Comparison of ENCODE assay signal across 8 cellular contexts in genomic region chr22:37905534-37906363, GRCh38. TPM values are rescaled to one million over a fixed set of nuclear protein-coding genes. Genes with fewer than 3 reads are reported as not detected.
DNase-seq lines count a peak whose midpoint lies in the region; ATAC-seq lines count a peak whose summit lies in the region.

Gene MICALL1, plus strand, starts transcription at chr22:37906297. Its CDS starts 126 bp downstream, at chr22:37906423.

- H3K4me1 ChIP-seq in endocrine pancreas (ENCODE audit: control insufficient read depth, insufficient read depth, low read length) (no peaks in the 10 kb centered on the region), mesodermal cell (ENCODE audit: control insufficient read depth, insufficient read depth, low read length, poor library complexity, severe bottlenecking) (peaks cover 27% of the 10 kb centered on the region)

- peak within 1 kb of the TSS; percentile 74 for H3K9ac ChIP-seq in endocrine pancreas (ENCODE audit: control insufficient read depth, insufficient read depth, low read length)

- no peaks in the 10 kb centered on the region for H3K27me3 ChIP-seq in endocrine pancreas (ENCODE audit: control insufficient read depth, insufficient read depth, low read length)

- H3K9me3 ChIP-seq in endocrine pancreas (ENCODE audit: control insufficient read depth, low read length) = no peaks in the 10 kb centered on the region
- H3K9me3 ChIP-seq in mesodermal cell (ENCODE audit: control insufficient read depth, low read length) = no peaks in the 10 kb centered on the region

- H3K36me3 Mint-ChIP-seq in activated CD8-positive, alpha-beta T cell treated with anti-CD3 and anti-CD28 coated beads, Interleukin-2, amount 10 ng/mL, durations not matched to agents 7 days and 5 days (ENCODE audit: low read depth) = no peaks in the 10 kb centered on the region

- H3K4me3 ChIP-seq in endocrine pancreas (ENCODE audit: control insufficient read depth, insufficient read depth, low read length) (peak within 1 kb of the TSS; percentile 22), mesodermal cell (ENCODE audit: extremely low read depth, insufficient read depth, low read length, poor library complexity, severe bottlenecking) (peak within 1 kb of the TSS; percentile 63)

- H3K27ac Mint-ChIP-seq in activated CD8-positive, alpha-beta T cell treated with anti-CD3 and anti-CD28 coated beads, Interleukin-2, amount 10 ng/mL, durations not matched to agents 7 days and 5 days = peak within 1 kb of the TSS; percentile 78

- whole genome bisulfite sequencing in mesodermal cell (ENCODE audit: insufficient coverage in 2 of 2), 2 experiments = 4 to 5% methylated on average over 77 to 83 of the region's 90 CpGs

- CTCF ChIA-PET in activated CD8-positive, alpha-beta T cell treated with anti-CD3 and anti-CD28 coated beads, Interleukin-2, amount 10 ng/mL, durations not matched to agents 7 days and 5 days (lab: Charles Lee) = interaction anchor here (1.0 to 1.9 kb wide), 9 partner anchors 9 to 268 kb away, joined by 3 to 19 read pairs (median 4); partner anchors contain the start of gene GCAT

- H3K27ac ChIP-seq in mesodermal cell (ENCODE audit: low read depth, low read length, severe bottlenecking) = peak within 1 kb of the TSS; percentile 99

- POLR2A ChIA-PET in activated CD8-positive, alpha-beta T cell treated with anti-CD3 and anti-CD28 coated beads, Interleukin-2, amount 10 ng/mL, durations not matched to agents 7 days and 5 days (lab: Charles Lee) = interaction anchor here (0.6 to 2.2 kb wide), 6 partner anchors 9 to 98 kb away, joined by 3 to 27 read pairs (median 4); partner anchors contain the start of gene GCAT

- peak; percentile 59 for ATAC-seq in HG02884 (IDR thresholded peaks at IDR 0.05; ENCODE audit: unreplicated experiment)
- peak; percentile 89 for ATAC-seq in activated CD8-positive, alpha-beta T cell treated with anti-CD3 and anti-CD28 coated beads, Interleukin-2, amount 10 ng/mL, durations not matched to agents 7 days and 5 days

- H3K36me3 ChIP-seq in endocrine pancreas (ENCODE audit: control insufficient read depth, insufficient read depth, low read length) (no peaks in the 10 kb centered on the region), mesodermal cell (ENCODE audit: control insufficient read depth, insufficient read depth, low read length) (peaks cover 26% of the 10 kb centered on the region)

- no peaks in the 10 kb centered on the region for H3K9me3 Mint-ChIP-seq in activated CD8-positive, alpha-beta T cell treated with anti-CD3 and anti-CD28 coated beads, Interleukin-2, amount 10 ng/mL, durations not matched to agents 7 days and 5 days (ENCODE audit: insufficient read depth)

- DNase-seq in NCI-H2196 (lab: John Stamatoyannopoulos, UW; ENCODE audit: unreplicated experiment) (peak; percentile 40), NCI-H2196 treated with DMSO at 0.1 percent for 48 hours (lab: John Stamatoyannopoulos, UW; ENCODE audit: unreplicated experiment) (no peak), NCI-H510A (lab: John Stamatoyannopoulos, UW) (peak; percentile 42)
- DNase-seq in activated CD8-positive, alpha-beta T cell treated with anti-CD3 and anti-CD28 coated beads, Interleukin-2, amount 10 ng/mL, durations not matched to agents 7 days and 5 days = peak; percentile 66
- peak; percentile 23 to 36 for DNase-seq in stimulated activated CD8-positive, alpha-beta memory T cell treated with anti-CD3 and anti-CD28 coated beads, Interleukin-2, amount 100 ng/mL, for 1 hour (ENCODE audit: low read depth in 2 of 2)

- no peaks in the 10 kb centered on the region for H3K27me3 Mint-ChIP-seq in activated CD8-positive, alpha-beta T cell treated with anti-CD3 and anti-CD28 coated beads, Interleukin-2, amount 10 ng/mL, durations not matched to agents 7 days and 5 days (ENCODE audit: low read depth)

- H3K4me3 Mint-ChIP-seq in activated CD8-positive, alpha-beta T cell treated with anti-CD3 and anti-CD28 coated beads, Interleukin-2, amount 10 ng/mL, durations not matched to agents 7 days and 5 days = peak within 1 kb of the TSS; percentile 73

- H3K4me1 Mint-ChIP-seq in activated CD8-positive, alpha-beta T cell treated with anti-CD3 and anti-CD28 coated beads, Interleukin-2, amount 10 ng/mL, durations not matched to agents 7 days and 5 days (ENCODE audit: low read depth) = peaks cover 37% of the 10 kb centered on the region

RNA-seq across cellular contexts. Expression of gene MICALL1, which starts in this region (rescaled TPM):
- total RNA-seq in activated CD8-positive, alpha-beta T cell treated with anti-CD3 and anti-CD28 coated beads, Interleukin-2, amount 10 ng/mL, durations not matched to agents 7 days and 5 days = 10 to 100 TPM; 21.3 to 24.5 TPM
- 49.6 TPM for polyA plus RNA-seq in mesodermal cell (2013, experiment 1 of 2)
- polyA plus RNA-seq in mesodermal cell (2013, experiment 2 of 2) = 41.5 TPM
